ENCODE assay signal across 15 cellular contexts in the genomic region with DNA sequence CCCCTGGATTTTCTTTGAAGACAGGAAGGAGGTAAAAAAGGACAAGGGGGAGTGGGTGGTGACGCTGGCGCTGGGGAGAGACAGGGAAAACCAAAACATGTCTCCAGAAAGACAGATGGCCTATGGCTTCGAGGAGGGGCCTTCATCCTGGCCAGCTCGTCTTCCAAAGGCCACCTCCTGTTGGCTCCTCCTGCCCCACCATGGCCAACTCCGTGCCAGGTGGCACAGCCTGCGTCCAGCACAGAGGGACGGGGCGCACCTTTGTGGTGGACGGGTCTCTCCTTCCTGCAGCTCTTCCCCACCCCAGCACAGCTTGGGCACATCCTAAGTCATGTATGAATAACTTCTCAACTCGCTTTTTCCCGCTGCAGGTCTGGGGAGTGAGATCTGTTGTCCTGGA. TPM values are rescaled to one million over a fixed set of nuclear protein-coding genes. Genes with fewer than 3 reads are reported as not detected.
A peak's percentile ranks its signal among the peaks of the same experiment; 100 is the strongest.
DNase-seq lines count a peak whose midpoint lies in the region; ATAC-seq and TF ChIP-seq lines count a peak whose summit lies in the region.
"Had no signal": no experiment of that assay in that cellular context is flagged by ENCODE, and none has a peak within 500 bp of the region (broad histone marks: within the 10 kb centered on the region; RNA-seq: fewer than 3 reads in every experiment).

No MANE protein-coding gene starts in this region.

- no CpG with 5 or more reads among the region's 11 CpGs for WGBS in neuronal stem cell (ENCODE audit: extremely low coverage in 2 of 2, insufficient read length in 2 of 2, insufficient replicate concordance in 1 of 2), 2 donors

- no peak overlapping the region for H3K4me3 Mint-ChIP-seq in activated CD4-positive, alpha-beta T cell treated with anti-CD3 and anti-CD28 coated beads, Interleukin-2, amount 10 ng/mL, durations not matched to agents 7 days and 5 days
- H3K4me3 Mint-ChIP-seq: CD8-positive, alpha-beta memory T cell; HFFc6 had no signal

- H3K36me3 ChIP-seq in right atrium auricular region (peaks cover 50% of the 10 kb centered on the region), neuronal stem cell (replicated peaks in 1 of 2; ENCODE audit: control insufficient read depth in 2 of 2, insufficient read depth in 2 of 2, low read length in 2 of 2) (peaks cover 6% of the 10 kb centered on the region in 2 donors)
- H3K36me3 ChIP-seq: BLaER1 treated with 17β-estradiol and CSF1 and Interleukin-3, amounts not matched to agents 10 nM and 100 nM had no signal

- H3K4me2 ChIP-seq in neuronal stem cell (ENCODE audit: insufficient read depth, low read length, poor library complexity, severe bottlenecking) = no peak overlapping the region
- H3K4me2 ChIP-seq: BLaER1 treated with 17β-estradiol and CSF1 and Interleukin-3, amounts not matched to agents 10 nM and 100 nM had no signal

- H2AFZ ChIP-seq in neuronal stem cell (ENCODE audit: low read length) = no peak overlapping the region

- no peak overlapping the region for H2BK120ac ChIP-seq in neuronal stem cell (ENCODE audit: low read depth, low read length)

- no peaks in the 10 kb centered on the region for H3K79me1 ChIP-seq in neuronal stem cell (ENCODE audit: low read depth, low read length)

- H3K4me1 Mint-ChIP-seq in activated CD4-positive, alpha-beta T cell treated with anti-CD3 and anti-CD28 coated beads, Interleukin-2, amount 10 ng/mL, durations not matched to agents 7 days and 5 days = peaks cover 42% of the 10 kb centered on the region

- H3K27ac ChIP-seq in right atrium auricular region (peak overlapping the region; percentile 51 to 67), neuronal stem cell (replicated peaks; ENCODE audit: low read length) (no peak overlapping the region)
- H3K27ac ChIP-seq: BLaER1 treated with 17β-estradiol and CSF1 and Interleukin-3, amounts not matched to agents 10 nM and 100 nM had no signal

- H4K91ac ChIP-seq in neuronal stem cell (ENCODE audit: low read depth, low read length, poor library complexity) = no peak overlapping the region

- peak overlapping the region; percentile 38 for H2BK15ac ChIP-seq in neuronal stem cell (ENCODE audit: low read length)

- peak overlapping the region; percentile 46 for H2BK12ac ChIP-seq in neuronal stem cell (ENCODE audit: low read length)

- no peak overlapping the region for H4K8ac ChIP-seq in neuronal stem cell (ENCODE audit: low read depth, low read length)

- H3K4ac ChIP-seq in neuronal stem cell (ENCODE audit: low read length) = no peak overlapping the region

- peak overlapping the region; percentile 19 for H3K27ac Mint-ChIP-seq in activated CD4-positive, alpha-beta T cell treated with anti-CD3 and anti-CD28 coated beads, Interleukin-2, amount 10 ng/mL, durations not matched to agents 7 days and 5 days
- H3K27ac Mint-ChIP-seq: HFFc6 had no signal

- peak overlapping the region; percentile 75 for H3K14ac ChIP-seq in neuronal stem cell (ENCODE audit: low read length)

- POLR2A ChIA-PET in activated CD4-positive, alpha-beta T cell treated with anti-CD3 and anti-CD28 coated beads, Interleukin-2, amount 10 ng/mL, durations not matched to agents 7 days and 5 days (lab: Charles Lee) = no interaction called here

- H3K36me3 Mint-ChIP-seq in activated CD4-positive, alpha-beta T cell treated with anti-CD3 and anti-CD28 coated beads, Interleukin-2, amount 10 ng/mL, durations not matched to agents 7 days and 5 days (ENCODE audit: low read depth) = peaks cover 58% of the 10 kb centered on the region

- no peak for ATAC-seq in Right ventricle myocardium superior (ENCODE audit: poor library complexity)

- no peaks in the 10 kb centered on the region for H3K9me3 Mint-ChIP-seq in activated CD4-positive, alpha-beta T cell treated with anti-CD3 and anti-CD28 coated beads, Interleukin-2, amount 10 ng/mL, durations not matched to agents 7 days and 5 days
- H3K9me3 Mint-ChIP-seq: CD8-positive, alpha-beta memory T cell; HFFc6 had no signal

- H2BK5ac ChIP-seq in neuronal stem cell (ENCODE audit: low read length) = peak overlapping the region; percentile 67

- CTCF ChIA-PET in activated CD4-positive, alpha-beta T cell treated with anti-CD3 and anti-CD28 coated beads, Interleukin-2, amount 10 ng/mL, durations not matched to agents 7 days and 5 days (lab: Charles Lee) = interaction anchor here (0.8 to 3.0 kb wide), 3 partner anchors 10 to 111 kb away, joined by 3 to 15 read pairs (median 3); no protein-coding TSS in a partner anchor

- peak overlapping the region; percentile 51 for H3K9ac ChIP-seq in neuronal stem cell (ENCODE audit: low read depth, low read length, poor library complexity)
- H3K9ac ChIP-seq: BLaER1 treated with 17β-estradiol and CSF1 and Interleukin-3, amounts not matched to agents 10 nM and 100 nM had no signal

- intact Hi-C loops in Right ventricle myocardium superior (cut with DNase I) = no loop called here

- H3K27me3 ChIP-seq in right atrium auricular region (no peaks in the 10 kb centered on the region), neuronal stem cell (ENCODE audit: control insufficient read depth in 3 of 3, insufficient read depth in 3 of 3, low read depth in 1 of 3, low read length in 3 of 3) (no peaks in the 10 kb centered on the region)
- H3K27me3 ChIP-seq: BLaER1 treated with 17β-estradiol and CSF1 and Interleukin-3, amounts not matched to agents 10 nM and 100 nM had no signal

- H3K27me3 Mint-ChIP-seq in activated CD4-positive, alpha-beta T cell treated with anti-CD3 and anti-CD28 coated beads, Interleukin-2, amount 10 ng/mL, durations not matched to agents 7 days and 5 days = no peaks in the 10 kb centered on the region
- H3K27me3 Mint-ChIP-seq: CD8-positive, alpha-beta memory T cell had no signal

- TF ChIP-seq CTCF in right atrium auricular region (IDR thresholded peaks at IDR 0.05) = no peak

- H3K4me1 ChIP-seq in right atrium auricular region (peaks cover 0 to 22% of the 10 kb centered on the region in 2 donors), neuronal stem cell (ENCODE audit: control insufficient read depth in 2 of 2, insufficient read depth in 1 of 2, low read depth in 1 of 2, low read length in 2 of 2) (peaks cover 15% of the 10 kb centered on the region in 2 donors)

- H3K9me3 ChIP-seq in right atrium auricular region (no peaks in the 10 kb centered on the region), neuronal stem cell (replicated peaks in 1 of 2; ENCODE audit: control insufficient read depth in 2 of 2, insufficient read depth in 1 of 2, low read depth in 1 of 2, low read length in 2 of 2) (no peaks in the 10 kb centered on the region)
- H3K9me3 ChIP-seq: BLaER1 treated with 17β-estradiol and CSF1 and Interleukin-3, amounts not matched to agents 10 nM and 100 nM had no signal

- no peak for DNase-seq in activated CD4-positive, alpha-beta T cell treated with anti-CD3 and anti-CD28 coated beads, Interleukin-2, amount 10 ng/mL, durations not matched to agents 7 days and 5 days
- DNase-seq in activated CD4-positive, alpha-beta T cell treated with anti-CD3 and anti-CD28 coated beads for 48 hours = no peak
- no peak for DNase-seq in right atrium auricular region (ENCODE audit: low spot score)
- no peak for DNase-seq in Right ventricle myocardium superior
- peak; percentile 77 for DNase-seq in cerebellum (ENCODE audit: low spot score)
- no peak for DNase-seq in neuronal stem cell (ENCODE audit: low spot score)
- DNase-seq in NCI-H1436 (lab: John Stamatoyannopoulos, UW) = no peak
- DNase-seq in OCI-M2 (lab: John Stamatoyannopoulos, UW; ENCODE audit: unreplicated experiment) = no peak
- DNase-seq: 8988T; CD8-positive, alpha-beta memory T cell; GDM1; NCI-H187; SHP77 had no signal

- H3K23ac ChIP-seq in neuronal stem cell (ENCODE audit: low read depth, low read length, poor library complexity) = no peak overlapping the region

- peak overlapping the region; percentile 70 for H3K18ac ChIP-seq in neuronal stem cell (ENCODE audit: low read length)

- H2AK5ac ChIP-seq in neuronal stem cell (ENCODE audit: low read depth, low read length) = peak overlapping the region; percentile 32

- H3K4me3 ChIP-seq in right atrium auricular region (no peak overlapping the region), neuronal stem cell (ENCODE audit: low read length in 2 of 2) (no peak overlapping the region)
- H3K4me3 ChIP-seq: BLaER1 treated with 17β-estradiol and CSF1 and Interleukin-3, amounts not matched to agents 10 nM and 100 nM had no signal

RNA-seq across cellular contexts. Expression of a gene that starts 22.7 kb away (rescaled TPM):
- 100 to 1,000 TPM; 130 to 142 TPM for total RNA-seq in activated CD4-positive, alpha-beta T cell treated with anti-CD3 and anti-CD28 coated beads, Interleukin-2, amount 10 ng/mL, durations not matched to agents 7 days and 5 days
- 10 to 100 TPM; 17.2 to 32.1 TPM for total RNA-seq in right atrium auricular region
- total RNA-seq in Right ventricle myocardium superior = 38.9 TPM
- total RNA-seq in cerebellum = 47.9 TPM
- polyA plus RNA-seq in neuronal stem cell (2013, experiment 1 of 2) = 3.9 TPM
- 3.8 TPM for polyA plus RNA-seq in neuronal stem cell (2013, experiment 2 of 2)
- total RNA-seq: HFFc6 had no signal
